In genomic region chr17:47970725-47971511, GRCh38 we compare ENCODE assay signal across 8 cellular contexts. TPM values are rescaled to one million over a fixed set of nuclear protein-coding genes. Genes with fewer than 3 reads are reported as not detected.
DNase-seq lines count a peak whose midpoint lies in the region; ATAC-seq and TF ChIP-seq lines count a peak whose summit lies in the region.

Gene CDK5RAP3 (plus strand): TSS chr17:47971113. CDS start chr17:47971147, 34 bp downstream.

- intact Hi-C loops in spleen (cut with DNase I; ENCODE audit: low total_unique reads): no loop called here

- peak within 1 kb of the TSS; percentile 94 for H3K27ac Mint-ChIP-seq in WTC11
- H3K27ac Mint-ChIP-seq in immature natural killer cell: peak within 1 kb of the TSS; percentile 73 to 97 (median 93)

- CTCF ChIA-PET in AG04450 (lab: Charles Lee) (interaction anchor here (0.6 to 9.7 kb wide), 35 partner anchors 8 to 681 kb away, joined by 3 to 180 read pairs (median 4); partner anchors contain the start of genes NFE2L1, PNPO, PRR15L and SCRN2), WTC11 (lab: Charles Lee) (interaction anchor here (0.5 to 5.4 kb wide), 57 partner anchors 8 to 914 kb away, joined by 3 to 119 read pairs (median 6); partner anchors contain the start of genes LRRC46, MRPL10, NFE2L1 and OSBPL7)

- TF ChIP-seq CTCF in AG04450 (IDR thresholded peaks at IDR 0.05; ENCODE audit: low read depth, low read length) (peak; percentile 94), WTC11 (IDR thresholded peaks at IDR 0.05) (peak; percentile 74), spleen (IDR thresholded peaks at IDR 0.05 in 8 of 11, conservative IDR thresholded peaks at IDR 0.05 in 3 of 11) (peak; percentile 97 to 100 (median 100))

- peaks cover 8 to 36% (median 26%) of the 10 kb centered on the region in 6 donors for H3K4me1 ChIP-seq in spleen

- peaks cover 4% of the 10 kb centered on the region; the same call in 1 of the 2 replicates for H3K9me3 ChIP-seq in AG04450 (ENCODE audit: control insufficient read depth, insufficient read depth, low read length)
- H3K9me3 ChIP-seq in spleen: no peaks in the 10 kb centered on the region

- H3K27me3 Mint-ChIP-seq in WTC11 (ENCODE audit: low read depth) (peaks cover 16% of the 10 kb centered on the region), immature natural killer cell (ENCODE audit: low read depth in 3 of 3) (peaks cover 3 to 5% (median 4%) of the 10 kb centered on the region in 3 donors)

- no peaks in the 10 kb centered on the region for H3K9me3 Mint-ChIP-seq in WTC11
- no peaks in the 10 kb centered on the region for H3K9me3 Mint-ChIP-seq in immature natural killer cell

- H3K4me1 Mint-ChIP-seq in WTC11: peaks cover 14% of the 10 kb centered on the region
- H3K4me1 Mint-ChIP-seq in immature natural killer cell: peaks cover 27 to 39% of the 10 kb centered on the region in 2 donors

- POLR2A ChIA-PET in AG04450 (lab: Yijun Ruan, JAX): interaction anchor here (0.5 to 1.4 kb wide), 14 partner anchors 19 to 130 kb away, joined by 3 to 12 read pairs (median 4); partner anchors contain the start of genes NFE2L1, SCRN2 and SP2
- POLR2A ChIA-PET in WTC11 (lab: Charles Lee): interaction anchor here (0.7 to 2.0 kb wide), 10 partner anchors 13 to 140 kb away, joined by 3 to 10 read pairs (median 4); partner anchors contain the start of genes LRRC46, MRPL10, PNPO and PRR15L

- DNase-seq in AG04450 (ENCODE audit: low read depth, low spot score) (peak; percentile 97), NCI-H2227 treated with DMSO at 0.1 percent for 48 hours (lab: John Stamatoyannopoulos, UW) (peak; percentile 99), WTC11 (ENCODE audit: low spot score) (peak; percentile 100), caudate nucleus (lab: John Stamatoyannopoulos, UW) (peak; percentile 80 to 100 (median 99)), immature natural killer cell (peak; percentile 99), spleen (peak; percentile 100)

- peaks cover 19% of the 10 kb centered on the region for H3K36me3 Mint-ChIP-seq in WTC11
- peaks cover 4 to 21% (median 10%) of the 10 kb centered on the region in 3 donors for H3K36me3 Mint-ChIP-seq in immature natural killer cell

- ATAC-seq in GM18873 (IDR thresholded peaks at IDR 0.05; ENCODE audit: low FRiP score, unreplicated experiment) (peak; percentile 91), HG03159 (IDR thresholded peaks at IDR 0.05; ENCODE audit: unreplicated experiment) (peak; percentile 95), WTC11 (peak; percentile 98)

- 0 to 2% (median 1%) methylated on average over 32 to 63 of the region's 63 CpGs for WGBS in spleen, 5 donors

- H3K4me3 Mint-ChIP-seq in WTC11: peak within 1 kb of the TSS; percentile 82
- peak within 1 kb of the TSS; percentile 98 to 100 (median 99) for H3K4me3 Mint-ChIP-seq in immature natural killer cell

- H3K4me3 ChIP-seq in AG04450 (ENCODE audit: low read depth, low read length): peak within 1 kb of the TSS; percentile 95
- H3K4me3 ChIP-seq in spleen: peak within 1 kb of the TSS; percentile 89 to 99 (median 94)

- TF ChIP-seq POLR2A in spleen (IDR thresholded peaks at IDR 0.05): no peak

- H3K27me3 ChIP-seq in AG04450 (ENCODE audit: control insufficient read depth, insufficient read depth, low read length) (no peaks in the 10 kb centered on the region), spleen (replicated peaks in 1 of 7) (no peaks in the 10 kb centered on the region)

- peaks cover 0 to 28% (median 27%) of the 10 kb centered on the region in 6 donors for H3K36me3 ChIP-seq in spleen

- H3K27ac ChIP-seq in AG04450 (ENCODE audit: low read depth, low read length): peak within 1 kb of the TSS; percentile 78
- peak within 1 kb of the TSS; percentile 73 for H3K27ac ChIP-seq in caudate nucleus (ENCODE audit: low read depth, low read length)
- peak within 1 kb of the TSS; percentile 80 to 94 (median 89) for H3K27ac ChIP-seq in spleen

TF ChIP-seq in WTC11, 78 proteins besides CTCF, POLR2A, EP300 and RAD21 (continues in another document):
- TF ChIP-seq NR2C2 (CRISPR knock-in tag; IDR thresholded peaks at IDR 0.05) (peak; percentile 79), ARID4B (CRISPR knock-in tag; IDR thresholded peaks at IDR 0.05; ENCODE audit: borderline replicate concordance) (peak; percentile 97), CBFB (CRISPR knock-in tag; IDR thresholded peaks at IDR 0.05; ENCODE audit: low read depth) (no peak; the same call in 1 of the 2 replicates), ZBTB43 (CRISPR knock-in tag; IDR thresholded peaks at IDR 0.05) (peak; percentile 93), NR3C1 (CRISPR knock-in tag; conservative IDR thresholded peaks at IDR 0.05; ENCODE audit: low read depth) (no peak), HMGXB4 (CRISPR knock-in tag; IDR thresholded peaks at IDR 0.05) (peak; percentile 91), TEAD4 (CRISPR knock-in tag; IDR thresholded peaks at IDR 0.05) (peak; percentile 92), MAX (CRISPR knock-in tag; IDR thresholded peaks at IDR 0.05) (peak; percentile 100), CDX4 (CRISPR knock-in tag; IDR thresholded peaks at IDR 0.05; ENCODE audit: borderline replicate concordance) (no peak)

RNA-seq across cellular contexts. Expression of gene CDK5RAP3, which starts in this region (rescaled TPM):
- polyA plus RNA-seq in AG04450 (2011; rRNA removed): 71.2 and 79.7 TPM in 2 replicates
- polyA minus RNA-seq in AG04450 (2011; rRNA and poly(A)+ RNA removed): 65.3 and 89.6 TPM in 2 replicates
- total RNA-seq in WTC11 (2021): 128 to 143 TPM (median 138 TPM) in 3 replicates
- 10 to 100 TPM; 66.3 to 97.2 (median 84.0) TPM for polyA plus RNA-seq in immature natural killer cell
- total RNA-seq in spleen: 100 to 1,000 TPM; 216 to 380 (median 235) TPM
- 1,000 to 10,000 TPM in 1 of 3 donors, 100 to 1,000 TPM in 2; 328 to 1,020 (median 665) TPM for polyA plus RNA-seq in spleen

Comparison
In these comparisons a context has a peak if more than half of its experiments do, and no peak if none do; other contexts are left out.
1. Peak in every context shown above with its lines: DNase-seq, ATAC-seq, H3K4me3 ChIP-seq and H3K27ac ChIP-seq.